ENCODE assay signal across 8 cellular contexts in the genomic region with DNA sequence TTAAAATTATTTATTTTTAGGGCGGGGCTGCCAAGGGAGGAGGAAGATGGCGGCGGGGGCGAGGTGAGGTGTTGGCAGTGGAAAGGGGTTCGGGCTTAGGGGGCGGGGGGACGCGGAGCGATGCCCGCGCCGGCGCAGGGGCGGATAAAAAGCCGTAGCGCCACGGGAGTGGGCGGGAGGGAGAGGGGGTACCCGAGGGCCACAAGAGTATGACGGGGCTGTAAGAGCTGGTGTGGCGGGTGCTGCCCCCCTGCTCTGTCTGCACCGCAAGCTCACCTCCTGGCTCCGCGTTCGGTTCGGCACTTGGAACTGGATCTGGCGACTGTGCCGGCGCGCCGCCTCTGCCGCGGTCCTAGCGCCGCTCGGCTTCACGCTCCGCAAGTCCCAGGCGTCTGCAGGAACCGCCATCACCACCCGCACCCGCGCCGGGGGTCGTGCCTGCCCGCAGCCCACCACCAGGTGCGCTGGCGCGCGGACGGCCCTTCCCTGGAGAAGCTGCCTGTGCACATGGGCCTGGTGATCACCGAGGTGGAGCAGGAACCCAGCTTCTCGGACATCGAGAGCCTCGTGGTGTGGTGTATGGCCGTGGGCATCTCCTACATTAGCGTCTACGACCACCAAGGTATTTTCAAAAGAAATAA.
DNase-seq lines count a peak whose midpoint lies in the region; ATAC-seq and TF ChIP-seq lines count a peak whose summit lies in the region.

No MANE protein-coding gene starts in this region.

- POLR2A ChIA-PET in RWPE1 (lab: Yijun Ruan, JAX; ENCODE audit: low non-redundant PET): no interaction called here

- CTCF ChIA-PET in RWPE1 (lab: Yijun Ruan, JAX): no interaction called here

- no peaks in the 10 kb centered on the region for H3K36me3 ChIP-seq in esophagus (ENCODE audit: control insufficient read depth in 2 of 2, insufficient read depth in 2 of 2, low read length in 1 of 2)

- no peaks in the 10 kb centered on the region for H3K9me3 ChIP-seq in esophagus (ENCODE audit: control insufficient read depth in 2 of 2, insufficient read depth in 1 of 2, low read depth in 1 of 2, low read length in 1 of 2)

- peak; percentile 1 for DNase-seq in NCI-H2196 (lab: John Stamatoyannopoulos, UW; ENCODE audit: unreplicated experiment)
- no peak for DNase-seq in NCI-H2196 treated with DMSO at 0.1 percent for 48 hours (lab: John Stamatoyannopoulos, UW; ENCODE audit: unreplicated experiment)
- peak; percentile 23 for DNase-seq in RWPE1 (ENCODE audit: low spot score)
- peak; percentile 20 for DNase-seq in middle frontal gyrus (ENCODE audit: extremely low spot score, low spot score)
- peak; percentile 65 for DNase-seq in ureter (ENCODE audit: low spot score)
- no peak for DNase-seq in DMS153 (lab: John Stamatoyannopoulos, UW)

- peak; percentile 64 for ATAC-seq in HG02840 (IDR thresholded peaks at IDR 0.05; ENCODE audit: low FRiP score, unreplicated experiment)

- no peak for TF ChIP-seq CTCF in RWPE1 (conservative IDR thresholded peaks at IDR 0.05; ENCODE audit: low read depth)

- H3K27ac ChIP-seq in RWPE1: no peak overlapping the region
- H3K27ac ChIP-seq in esophagus (ENCODE audit: low read depth in 2 of 2, low read length in 1 of 2): peak overlapping the region in 1 of 2 donors; percentile 70

- WGBS in esophagus, 2 donors: 2 to 3% methylated on average over 56 to 58 of the region's 58 CpGs

- H3K27me3 ChIP-seq in esophagus (ENCODE audit: control insufficient read depth in 1 of 2, insufficient read depth in 2 of 2, low read length in 2 of 2): no peaks in the 10 kb centered on the region

- peak overlapping the region; percentile 56 to 58 for H3K4me3 ChIP-seq in esophagus (ENCODE audit: low read depth in 1 of 2, low read length in 2 of 2)

- no peaks in the 10 kb centered on the region for H3K4me1 ChIP-seq in esophagus (ENCODE audit: control insufficient read depth in 2 of 2, insufficient read depth in 2 of 2, low read length in 1 of 2)

Comparison
In these comparisons a context has a peak if more than half of its experiments do, and no peak if none do; other contexts are left out.
1. DNase-seq: peak in NCI-H2196 (single experiment), RWPE1 (single experiment), middle frontal gyrus (single experiment) and ureter (single experiment); none in NCI-H2196 treated with DMSO at 0.1 percent for 48 hours (single experiment) and DMS153 (single experiment).